In the genomic region with DNA sequence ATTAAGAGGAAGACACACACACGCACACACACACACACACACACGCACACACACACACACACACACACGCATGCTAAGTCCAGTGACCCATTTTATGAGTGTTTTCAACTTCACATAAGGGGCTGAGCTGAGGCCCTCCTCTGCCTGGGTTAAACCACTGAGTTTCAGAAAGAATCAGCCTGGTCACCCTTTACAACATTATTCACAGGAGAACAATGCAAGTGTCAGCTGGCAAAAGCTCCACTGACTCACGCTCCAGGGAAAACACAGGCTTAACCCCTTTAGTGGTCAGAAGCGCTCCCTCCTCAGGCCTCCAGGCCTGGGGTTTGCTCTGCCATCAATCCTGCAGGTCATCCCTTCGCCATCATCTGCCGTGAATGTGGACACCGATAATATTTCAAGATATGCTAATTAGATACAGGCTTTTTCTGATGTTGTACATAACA, we compare ENCODE assay signal across 8 cellular contexts. TPM values are rescaled to one million over a fixed set of nuclear protein-coding genes. Genes with fewer than 3 reads are reported as not detected.
DNase-seq lines count a peak whose midpoint lies in the region; ATAC-seq and TF ChIP-seq lines count a peak whose summit lies in the region.

No MANE protein-coding gene starts in this region.

- dilution Hi-C loops in mammary epithelial cell (cut with HindIII; ENCODE audit: low sequenced_read_pairs) = no loop called here

- no peaks in the 10 kb centered on the region for H3K79me2 ChIP-seq in mammary epithelial cell (ENCODE audit: insufficient read depth, low read length)

- no peak for TF ChIP-seq POLR2A in stomach (IDR thresholded peaks at IDR 0.05)

- H2AFZ ChIP-seq in mammary epithelial cell (ENCODE audit: low read depth, low read length) = no peak overlapping the region

- H3K4me1 ChIP-seq in HEK293 (ENCODE audit: control insufficient read depth, insufficient read depth, low read length) = no peaks in the 10 kb centered on the region
- H3K4me1 ChIP-seq in mammary epithelial cell (ENCODE audit: insufficient read depth, low read length) = peaks cover 29% of the 10 kb centered on the region
- peaks cover 6 to 38% (median 23%) of the 10 kb centered on the region in 4 donors for H3K4me1 ChIP-seq in stomach

- H3K27ac ChIP-seq in HEK293 (ENCODE audit: extremely low read depth, low read depth, low read length) (no peak overlapping the region), mammary epithelial cell (ENCODE audit: insufficient read depth, low read depth, low read length) (no peak overlapping the region), stomach (peak overlapping the region in 4 of 5 donors; percentile 22 to 69 (median 65))

- H3K9me3 ChIP-seq in HEK293 (ENCODE audit: control insufficient read depth, insufficient read depth, low read depth, low read length) = no peaks in the 10 kb centered on the region
- H3K9me3 ChIP-seq in mammary epithelial cell (replicated peaks; ENCODE audit: insufficient read depth, low read length) = no peaks in the 10 kb centered on the region
- no peaks in the 10 kb centered on the region for H3K9me3 ChIP-seq in stomach

- POLR2A ChIA-PET in HEK293 (lab: Yijun Ruan, JAX) = no interaction called here

- H3K4me2 ChIP-seq in mammary epithelial cell (ENCODE audit: insufficient read depth, low read depth, low read length) = no peak overlapping the region

- H3K27me3 ChIP-seq in mammary epithelial cell (ENCODE audit: insufficient read depth, low read length) (no peaks in the 10 kb centered on the region), stomach (no peaks in the 10 kb centered on the region)

- no peak overlapping the region for H3K9ac ChIP-seq in mammary epithelial cell (ENCODE audit: insufficient read depth, low read length)

- BruUV-seq in mammary epithelial cell (replicated peaks; lab: Mats Ljungman, UMichigan) = no TSS peak

- in situ Hi-C loops in mammary epithelial cell (cut with MboI; ENCODE audit: low sequenced_read_pairs in 2 of 2) = no loop called here

- H3K4me1 Mint-ChIP-seq in activated T-cell treated with anti-CD3 and anti-CD28 coated beads, Interleukin-2, amount 50 U/mL, for 4 hours (ENCODE audit: low read depth) = no peaks in the 10 kb centered on the region

- WGBS in mammary epithelial cell (ENCODE audit: low coverage, missing lambda C conversion rate) = 7% methylated on average over 6 of the region's 8 CpGs
- 53 to 63% (median 57%) methylated on average over 8 of the region's 8 CpGs for WGBS in stomach, 5 donors

- H3K4me3 ChIP-seq in HEK293 (ENCODE audit: low read depth, low read length) = no peak overlapping the region
- no peak overlapping the region for H3K4me3 ChIP-seq in mammary epithelial cell (replicated peaks in 1 of 3; ENCODE audit: insufficient read depth in 1 of 3, low read depth in 2 of 3, low read length in 3 of 3)
- no peak overlapping the region for H3K4me3 ChIP-seq in stomach

- DNase-seq in mammary epithelial cell (peak; percentile 84), kidney glomerular epithelial cell (lab: John Stamatoyannopoulos, UW) (peak; percentile 87), stomach (no peak)
- no peak for DNase-seq in activated T-cell treated with anti-CD3 and anti-CD28 coated beads, Interleukin-2, amount 50 U/mL, for 4 hours

- ATAC-seq in HG03571 (IDR thresholded peaks at IDR 0.05; ENCODE audit: unreplicated experiment) = no peak
- ATAC-seq in HG03025 (IDR thresholded peaks at IDR 0.05; ENCODE audit: low FRiP score, unreplicated experiment) = no peak
- no peak for ATAC-seq in HG03432 (IDR thresholded peaks at IDR 0.05; ENCODE audit: unreplicated experiment)
- no peak for ATAC-seq in activated T-cell treated with anti-CD3 and anti-CD28 coated beads, Interleukin-2, amount 50 U/mL, for 4 hours

- CTCF ChIA-PET in HEK293 (lab: Yijun Ruan, JAX) (no interaction called here), mammary epithelial cell (lab: Charles Lee; ENCODE audit: low non-redundant PET) (no interaction called here)

- intact Hi-C loops in mammary epithelial cell (cut with micrococcal nuclease) = no loop called here
- intact Hi-C loops in stomach (cut with DNase I; ENCODE audit: low total_unique reads) = no loop called here

- TF ChIP-seq EP300 in stomach (IDR thresholded peaks at IDR 0.05) = no peak

- no peaks in the 10 kb centered on the region for H3K27me3 Mint-ChIP-seq in activated T-cell treated with anti-CD3 and anti-CD28 coated beads, Interleukin-2, amount 50 U/mL, for 4 hours (ENCODE audit: low read depth)

- no peaks in the 10 kb centered on the region for H4K20me1 ChIP-seq in mammary epithelial cell (ENCODE audit: insufficient read depth, low read length)

- TF ChIP-seq CTCF in HEK293 (tag by site-specific recombination; IDR thresholded peaks at IDR 0.05) = no peak
- peak in 1 of 2 donors; percentile 28 for TF ChIP-seq CTCF in mammary epithelial cell (conservative IDR thresholded peaks at IDR 0.05 in 1 of 2, IDR thresholded peaks at IDR 0.05 in 1 of 2; ENCODE audit: extremely low read depth in 1 of 2, insufficient read depth in 1 of 2, low read depth in 1 of 2, low read length in 2 of 2)
- TF ChIP-seq CTCF in stomach (IDR thresholded peaks at IDR 0.05) = no peak

- H3K36me3 ChIP-seq in HEK293 (ENCODE audit: control insufficient read depth in 2 of 2, insufficient read depth in 1 of 2, low read length in 2 of 2) (peaks cover 0 to 45% of the 10 kb centered on the region in 2 experiments; a peak in 1 of 3 replicates), mammary epithelial cell (ENCODE audit: insufficient read depth, low read length) (no peaks in the 10 kb centered on the region), stomach (peaks cover 21 to 95% (median 87%) of the 10 kb centered on the region in 4 donors)

- H3K4me3 Mint-ChIP-seq in activated T-cell treated with anti-CD3 and anti-CD28 coated beads, Interleukin-2, amount 50 U/mL, for 4 hours = no peak overlapping the region

- H3K36me3 Mint-ChIP-seq in activated T-cell treated with anti-CD3 and anti-CD28 coated beads, Interleukin-2, amount 50 U/mL, for 4 hours (ENCODE audit: insufficient read depth) = peaks cover 32% of the 10 kb centered on the region

- H3K9me3 Mint-ChIP-seq in activated T-cell treated with anti-CD3 and anti-CD28 coated beads, Interleukin-2, amount 50 U/mL, for 4 hours = no peaks in the 10 kb centered on the region

TF ChIP-seq in HEK293, 187 proteins besides CTCF, POLR2A, EP300 and RAD21:
- TF ChIP-seq, protein P1, sequence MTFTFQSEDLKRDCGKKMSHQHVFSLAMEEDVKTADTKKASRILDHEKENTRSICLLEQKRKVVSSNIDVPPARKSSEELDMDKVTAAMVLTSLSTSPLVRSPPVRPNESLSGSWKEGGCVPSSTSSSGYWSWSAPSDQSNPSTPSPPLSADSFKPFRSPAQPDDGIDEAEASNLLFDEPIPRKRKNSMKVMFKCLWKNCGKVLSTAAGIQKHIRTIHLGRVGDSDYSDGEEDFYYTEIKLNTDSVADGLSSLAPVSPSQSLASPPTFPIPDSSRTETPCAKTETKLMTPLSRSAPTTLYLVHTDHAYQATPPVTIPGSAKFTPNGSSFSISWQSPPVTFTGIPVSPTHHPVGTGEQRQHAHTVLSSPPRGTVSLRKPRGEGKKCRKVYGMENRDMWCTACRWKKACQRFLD (tag by site-specific recombination; IDR thresholded peaks at IDR 0.05) = no peak
- TF ChIP-seq, protein P2, sequence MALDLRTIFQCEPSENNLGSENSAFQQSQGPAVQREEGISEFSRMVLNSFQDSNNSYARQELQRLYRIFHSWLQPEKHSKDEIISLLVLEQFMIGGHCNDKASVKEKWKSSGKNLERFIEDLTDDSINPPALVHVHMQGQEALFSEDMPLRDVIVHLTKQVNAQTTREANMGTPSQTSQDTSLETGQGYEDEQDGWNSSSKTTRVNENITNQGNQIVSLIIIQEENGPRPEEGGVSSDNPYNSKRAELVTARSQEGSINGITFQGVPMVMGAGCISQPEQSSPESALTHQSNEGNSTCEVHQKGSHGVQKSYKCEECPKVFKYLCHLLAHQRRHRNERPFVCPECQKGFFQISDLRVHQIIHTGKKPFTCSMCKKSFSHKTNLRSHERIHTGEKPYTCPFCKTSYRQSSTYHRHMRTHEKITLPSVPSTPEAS (tag by site-specific recombination; IDR thresholded peaks at IDR 0.05) = peak; percentile 50; the same call in 1 of the 2 replicates

RNA-seq across cellular contexts. Expression of gene ACOX3, which starts 46.9 kb away (rescaled TPM):
- total RNA-seq in mammary epithelial cell (10 to 100 TPM; 19.6 to 94.0 TPM), stomach (10 to 100 TPM; 23.3 to 45.5 (median 37.9) TPM)
- polyA plus RNA-seq in mammary epithelial cell (4.4 TPM), stomach (10 to 100 TPM; 13.5 to 43.7 (median 22.4) TPM)
- polyA minus RNA-seq in mammary epithelial cell = 43.7 TPM
- 10 to 100 TPM; 20.1 to 35.8 (median 20.6) TPM for total RNA-seq in activated T-cell treated with anti-CD3 and anti-CD28 coated beads, Interleukin-2, amount 50 U/mL, for 4 hours

RNA-seq across cellular contexts. Expression of gene TRMT44, which starts 47.0 kb away (rescaled TPM):
- total RNA-seq in mammary epithelial cell = 10 to 100 TPM; 18.5 to 20.3 TPM
- 6.3 TPM for polyA plus RNA-seq in mammary epithelial cell
- 1.9 TPM for polyA minus RNA-seq in mammary epithelial cell
- total RNA-seq in stomach = 10 to 100 TPM in 3 of 5 donors, 1 to 10 TPM in 2; 1.8 to 39.7 (median 13.3) TPM
- 1 to 10 TPM; 5.6 to 6.9 (median 6.7) TPM for polyA plus RNA-seq in stomach
- 10 to 100 TPM; 35.7 to 41.5 (median 41.0) TPM for total RNA-seq in activated T-cell treated with anti-CD3 and anti-CD28 coated beads, Interleukin-2, amount 50 U/mL, for 4 hours

Comparison
In these comparisons a context has a peak if more than half of its experiments do, and no peak if none do; other contexts are left out.
1. H3K27ac ChIP-seq: peak in stomach (4 of 5); none in HEK293 (single experiment) and mammary epithelial cell (single experiment).
2. DNase-seq: peak in mammary epithelial cell (single experiment) and kidney glomerular epithelial cell (single experiment); none in stomach (single experiment) and activated T-cell treated with anti-CD3 and anti-CD28 coated beads, Interleukin-2, amount 50 U/mL, for 4 hours (single experiment).